In the genomic region with DNA sequence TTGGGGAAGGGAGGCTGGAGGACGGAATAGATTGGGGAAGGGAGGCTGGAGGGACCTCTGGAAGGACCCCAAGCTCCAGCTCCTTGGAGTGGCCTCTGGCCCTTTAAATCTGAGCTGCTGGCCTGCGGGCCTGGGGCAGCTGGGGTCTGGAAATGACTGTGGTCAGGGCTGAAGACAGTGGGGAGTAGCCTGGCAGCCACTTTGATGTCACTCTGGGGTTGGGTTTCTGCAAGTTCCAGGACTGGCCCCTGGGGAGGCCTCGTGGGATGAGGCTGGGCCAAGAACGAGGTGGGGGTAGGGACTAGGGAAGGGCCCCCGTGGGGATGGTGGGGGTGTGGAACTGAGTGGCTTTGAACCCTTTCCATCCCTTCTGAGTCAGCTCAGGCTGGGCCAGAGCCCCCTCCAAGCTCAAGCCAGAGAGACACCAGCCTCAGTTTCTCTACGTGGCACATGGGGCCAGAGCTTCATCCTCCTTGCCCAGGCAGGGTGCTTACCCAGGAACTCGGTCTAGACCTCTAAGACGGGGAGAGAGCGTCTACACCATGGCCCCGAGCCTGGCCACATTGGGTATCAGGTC, we compare ENCODE assay signal across 1 cellular context.
TF ChIP-seq lines count a peak whose summit lies in the region.

No MANE protein-coding gene starts in this region.

TF ChIP-seq in HEK293T, 16 proteins besides CTCF, POLR2A, EP300 and RAD21 (continued from another document):
- no peak for TF ChIP-seq ZNF384 (IDR thresholded peaks at IDR 0.05)
- no peak for TF ChIP-seq TARDBP (IDR thresholded peaks at IDR 0.05)
- no peak for TF ChIP-seq HDGF (IDR thresholded peaks at IDR 0.05; ENCODE audit: borderline replicate concordance)
- no peak for TF ChIP-seq FOXM1 (IDR thresholded peaks at IDR 0.05; ENCODE audit: borderline replicate concordance)
- TF ChIP-seq, protein P1, sequence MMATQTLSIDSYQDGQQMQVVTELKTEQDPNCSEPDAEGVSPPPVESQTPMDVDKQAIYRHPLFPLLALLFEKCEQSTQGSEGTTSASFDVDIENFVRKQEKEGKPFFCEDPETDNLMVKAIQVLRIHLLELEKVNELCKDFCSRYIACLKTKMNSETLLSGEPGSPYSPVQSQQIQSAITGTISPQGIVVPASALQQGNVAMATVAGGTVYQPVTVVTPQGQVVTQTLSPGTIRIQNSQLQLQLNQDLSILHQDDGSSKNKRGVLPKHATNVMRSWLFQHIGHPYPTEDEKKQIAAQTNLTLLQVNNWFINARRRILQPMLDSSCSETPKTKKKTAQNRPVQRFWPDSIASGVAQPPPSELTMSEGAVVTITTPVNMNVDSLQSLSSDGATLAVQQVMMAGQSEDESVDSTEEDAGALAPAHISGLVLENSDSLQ (IDR thresholded peaks at IDR 0.05) = no peak
- TF ChIP-seq L3MBTL2 (conservative IDR thresholded peaks at IDR 0.05) = no peak
- no peak for TF ChIP-seq NFRKB (IDR thresholded peaks at IDR 0.05)
- TF ChIP-seq LEF1 (IDR thresholded peaks at IDR 0.05; ENCODE audit: borderline replicate concordance) = no peak
- TF ChIP-seq SP1 (IDR thresholded peaks at IDR 0.05) = no peak
- TF ChIP-seq ELF4 (IDR thresholded peaks at IDR 0.05) = no peak
- no peak for TF ChIP-seq BHLHE40 (IDR thresholded peaks at IDR 0.05; ENCODE audit: borderline replicate concordance)
- no peak for TF ChIP-seq SUZ12 (IDR thresholded peaks at IDR 0.05)
- no peak for TF ChIP-seq CTBP1 (IDR thresholded peaks at IDR 0.05; ENCODE audit: borderline replicate concordance)
